In genomic region chr2:206316141-206316540, GRCh38 we compare ENCODE assay signal across 31 cellular contexts.
"Had no signal": no experiment of that assay in that cellular context is flagged by ENCODE, and none has a peak within 500 bp of the region (broad histone marks: within the 10 kb centered on the region; RNA-seq: fewer than 3 reads in every experiment).

No MANE protein-coding gene starts in this region.

- H3K36me3 Mint-ChIP-seq: activated CD8-positive, alpha-beta memory T cell treated with anti-CD3 and anti-CD28 coated beads, Interleukin-2, amount 10 ng/mL, durations not matched to agents 7 days and 5 days; activated naive CD4-positive, alpha-beta T cell treated with anti-CD3 and anti-CD28 coated beads, Interleukin-2, amount 10 ng/mL, durations not matched to agents 7 days and 5 days had no signal

- H3K9me3 Mint-ChIP-seq: activated naive CD4-positive, alpha-beta T cell treated with anti-CD3 and anti-CD28 coated beads, Interleukin-2, amount 50 U/mL, for 24 hours; activated naive CD8-positive, alpha-beta T cell treated with anti-CD3 and anti-CD28 coated beads, Interleukin-2, amount 50 U/mL, for 24 hours had no signal

- H3K27ac Mint-ChIP-seq: activated B cell treated with CpG ODN at 0.5 μM for 24 hours; activated CD4-positive, alpha-beta memory T cell treated with anti-CD3 and anti-CD28 coated beads for 36 hours; activated CD4-positive, alpha-beta T cell treated with anti-CD3 and anti-CD28 coated beads, Interleukin-2, amount 10 ng/mL, durations not matched to agents 24 days and 14 days; activated CD8-positive, alpha-beta memory T cell treated with anti-CD3 and anti-CD28 coated beads, Interleukin-2, amount 10 ng/mL, durations not matched to agents 7 days and 5 days; activated CD8-positive, alpha-beta T cell treated with anti-CD3 and anti-CD28 coated beads for 36 hours; activated naive CD4-positive, alpha-beta T cell treated with anti-CD3 and anti-CD28 coated beads, Interleukin-2, amount 10 ng/mL, durations not matched to agents 7 days and 5 days; activated naive CD4-positive, alpha-beta T cell treated with anti-CD3 and anti-CD28 coated beads, Interleukin-2, amount 50 U/mL, for 24 hours; activated naive CD8-positive, alpha-beta T cell; activated naive CD8-positive, alpha-beta T cell treated with anti-CD3 and anti-CD28 coated beads, Interleukin-2, amount 10 ng/mL, durations not matched to agents 7 days and 5 days; activated naive CD8-positive, alpha-beta T cell treated with anti-CD3 and anti-CD28 coated beads, Interleukin-2, amount 50 U/mL, for 24 hours; activated T-cell treated with anti-CD3 and anti-CD28 coated beads, Interleukin-2, amount 50 U/mL, for 24 hours; activated T-helper 2 cell treated with anti-CD3 and anti-CD28 coated beads, Interferon-gamma antibody, Interleukin-2, Interleukin-4, amounts not matched to agents 10 μg/mL and 5 μg/mL and 100 μg/mL, durations not matched to agents 14 hours and 24 hours and 36 hours; T-cell; T-helper 17 cell; T-helper 2 cell treated with Interferon-gamma antibody and Interleukin-4, amounts not matched to agents 5 μg/mL and 100 μg/mL, for 36 hours had no signal

- H3K4me3 Mint-ChIP-seq: activated B cell treated with CpG ODN at 0.5 μM for 24 hours; activated CD4-positive, alpha-beta memory T cell treated with anti-CD3 and anti-CD28 coated beads for 36 hours; activated CD4-positive, alpha-beta T cell treated with anti-CD3 and anti-CD28 coated beads, Interleukin-2, amount 10 ng/mL, durations not matched to agents 24 days and 14 days; activated CD8-positive, alpha-beta memory T cell treated with anti-CD3 and anti-CD28 coated beads, Interleukin-2, amount 10 ng/mL, durations not matched to agents 7 days and 5 days; activated CD8-positive, alpha-beta T cell treated with anti-CD3 and anti-CD28 coated beads for 36 hours; activated naive CD4-positive, alpha-beta T cell treated with anti-CD3 and anti-CD28 coated beads, Interleukin-2, amount 10 ng/mL, durations not matched to agents 7 days and 5 days; activated naive CD4-positive, alpha-beta T cell treated with anti-CD3 and anti-CD28 coated beads, Interleukin-2, amount 50 U/mL, for 24 hours; activated naive CD8-positive, alpha-beta T cell; activated naive CD8-positive, alpha-beta T cell treated with anti-CD3 and anti-CD28 coated beads, Interleukin-2, amount 10 ng/mL, durations not matched to agents 7 days and 5 days; activated naive CD8-positive, alpha-beta T cell treated with anti-CD3 and anti-CD28 coated beads, Interleukin-2, amount 50 U/mL, for 24 hours; activated T-cell treated with anti-CD3 and anti-CD28 coated beads, Interleukin-2, amount 50 U/mL, for 24 hours; brain; central memory CD8-positive, alpha-beta T cell; T-cell; T-helper 17 cell; T-helper 2 cell treated with Interferon-gamma antibody and Interleukin-4, amounts not matched to agents 5 μg/mL and 100 μg/mL, for 36 hours had no signal

- H3K4me3 ChIP-seq: ascending aorta, cardiac muscle cell had no signal

- H3K4me1 Mint-ChIP-seq: activated B cell treated with CpG ODN at 0.5 μM for 24 hours; activated CD4-positive, alpha-beta T cell treated with anti-CD3 and anti-CD28 coated beads, Interleukin-2, amount 10 ng/mL, durations not matched to agents 24 days and 14 days; activated CD8-positive, alpha-beta memory T cell treated with anti-CD3 and anti-CD28 coated beads, Interleukin-2, amount 10 ng/mL, durations not matched to agents 7 days and 5 days; activated naive CD4-positive, alpha-beta T cell treated with anti-CD3 and anti-CD28 coated beads, Interleukin-2, amount 10 ng/mL, durations not matched to agents 7 days and 5 days; activated naive CD4-positive, alpha-beta T cell treated with anti-CD3 and anti-CD28 coated beads, Interleukin-2, amount 50 U/mL, for 24 hours; activated naive CD8-positive, alpha-beta T cell treated with anti-CD3 and anti-CD28 coated beads, Interleukin-2, amount 10 ng/mL, durations not matched to agents 7 days and 5 days; activated naive CD8-positive, alpha-beta T cell treated with anti-CD3 and anti-CD28 coated beads, Interleukin-2, amount 50 U/mL, for 24 hours; brain; central memory CD8-positive, alpha-beta T cell; T-cell had no signal

- DNase-seq: activated B cell treated with CpG ODN at 0.5 μM for 24 hours; activated CD4-positive, alpha-beta memory T cell treated with anti-CD3 and anti-CD28 coated beads for 36 hours; activated CD4-positive, alpha-beta T cell treated with anti-CD3 and anti-CD28 coated beads for 4 hours; activated CD4-positive, alpha-beta T cell treated with anti-CD3 and anti-CD28 coated beads, Interleukin-2, amount 10 ng/mL, durations not matched to agents 24 days and 14 days; activated CD4-positive, alpha-beta T cell treated with anti-CD3 and anti-CD28 coated beads, Interleukin-2, amount 50 U/mL, for 1 hour; activated CD4-positive, alpha-beta T cell treated with anti-CD3 and anti-CD28 coated beads, Interleukin-2, amount 50 U/mL, for 4 hours; activated CD4-positive, CD25-positive, alpha-beta regulatory T cell treated with anti-CD3 and anti-CD28 coated beads, Interleukin-2, amount 50 U/mL, for 72 hours; activated CD8-positive, alpha-beta memory T cell treated with anti-CD3 and anti-CD28 coated beads, Interleukin-2, amount 10 ng/mL, durations not matched to agents 7 days and 5 days; activated CD8-positive, alpha-beta memory T cell treated with anti-CD3 and anti-CD28 coated beads, Interleukin-2, amount 50 U/mL, for 48 hours; activated CD8-positive, alpha-beta T cell treated with anti-CD3 and anti-CD28 coated beads for 36 hours; activated effector memory CD4-positive, alpha-beta T cell treated with Interleukin-2 at 50 U/mL for 16 hours; activated gamma-delta T cell; activated naive CD4-positive, alpha-beta T cell treated with anti-CD3 and anti-CD28 coated beads, Interleukin-2, amount 10 ng/mL, durations not matched to agents 7 days and 5 days; activated naive CD4-positive, alpha-beta T cell treated with Interleukin-2 at 50 U/mL for 16 hours; activated naive CD8-positive, alpha-beta T cell treated with anti-CD3 and anti-CD28 coated beads, Interleukin-2, amount 10 ng/mL, durations not matched to agents 7 days and 5 days; activated naive CD8-positive, alpha-beta T cell treated with anti-CD3 and anti-CD28 coated beads, Interleukin-2, amount 50 U/mL, for 24 hours; activated T-cell treated with anti-CD3 and anti-CD28 coated beads, Interleukin-2, amount 50 U/mL, for 24 hours; activated T-cell treated with anti-CD3 and anti-CD28 coated beads, Interleukin-2, amount 50 U/mL, for 48 hours; amygdala; anterior cingulate cortex; T-cell; T-helper 17 cell; T-helper 9 cell had no signal

- H3K27me3 Mint-ChIP-seq: activated B cell treated with CpG ODN at 0.5 μM for 24 hours; activated CD4-positive, alpha-beta memory T cell treated with anti-CD3 and anti-CD28 coated beads for 36 hours; activated CD4-positive, alpha-beta T cell treated with anti-CD3 and anti-CD28 coated beads, Interleukin-2, amount 10 ng/mL, durations not matched to agents 24 days and 14 days; activated CD8-positive, alpha-beta memory T cell treated with anti-CD3 and anti-CD28 coated beads, Interleukin-2, amount 10 ng/mL, durations not matched to agents 7 days and 5 days; activated CD8-positive, alpha-beta T cell treated with anti-CD3 and anti-CD28 coated beads for 36 hours; activated naive CD4-positive, alpha-beta T cell treated with anti-CD3 and anti-CD28 coated beads, Interleukin-2, amount 50 U/mL, for 24 hours; activated naive CD8-positive, alpha-beta T cell treated with anti-CD3 and anti-CD28 coated beads, Interleukin-2, amount 10 ng/mL, durations not matched to agents 7 days and 5 days; activated naive CD8-positive, alpha-beta T cell treated with anti-CD3 and anti-CD28 coated beads, Interleukin-2, amount 50 U/mL, for 24 hours; activated T-cell treated with anti-CD3 and anti-CD28 coated beads, Interleukin-2, amount 50 U/mL, for 24 hours; brain; central memory CD8-positive, alpha-beta T cell; T-cell; T-helper 17 cell had no signal
